Comparison of ENCODE assay signal across 14 cellular contexts in the genomic region with DNA sequence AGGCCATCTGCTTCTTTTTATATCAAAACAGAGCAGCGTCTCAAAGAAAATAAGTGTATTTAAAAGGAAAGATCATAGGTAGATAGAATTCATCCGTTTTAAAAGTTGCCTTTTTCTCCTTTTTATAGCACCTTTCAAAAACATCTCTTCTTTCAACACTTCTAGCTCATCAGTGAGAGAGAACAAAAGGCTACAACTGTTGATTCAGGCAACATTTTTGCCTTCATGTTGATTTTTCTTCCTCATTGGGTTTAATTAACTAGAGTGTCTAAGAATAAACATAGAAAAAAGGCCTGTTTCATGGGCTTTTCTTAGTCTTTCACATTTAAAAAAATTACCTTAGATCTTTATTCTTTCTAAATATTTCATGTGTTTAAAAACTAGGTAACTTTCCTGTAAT. TPM values are rescaled to one million over a fixed set of nuclear protein-coding genes. Genes with fewer than 3 reads are reported as not detected.
A peak's percentile ranks its signal among the peaks of the same experiment; 100 is the strongest.
DNase-seq lines count a peak whose midpoint lies in the region; ATAC-seq, FAIRE-seq and TF ChIP-seq lines count a peak whose summit lies in the region.
"Had no signal": no experiment of that assay in that cellular context is flagged by ENCODE, and none has a peak within 500 bp of the region (broad histone marks: within the 10 kb centered on the region; RNA-seq: fewer than 3 reads in every experiment).

No MANE protein-coding gene starts in this region.

- 40 to 47% methylated on average over 2 of the region's 2 CpGs for WGBS in heart right ventricle, 2 donors

- H3K9ac ChIP-seq in endothelial cell of umbilical vein (replicated peaks; ENCODE audit: extremely low read depth, insufficient read depth, low read length): peak overlapping the region; percentile 85

- H3K9me1 ChIP-seq in endothelial cell of umbilical vein (replicated peaks; ENCODE audit: control insufficient read depth, extremely low read depth, insufficient read depth, low read length): no peaks in the 10 kb centered on the region

- no peaks in the 10 kb centered on the region for H4K20me1 ChIP-seq in endothelial cell of umbilical vein (replicated peaks; ENCODE audit: control insufficient read depth, extremely low read depth, insufficient read depth, low read length)
- H4K20me1 ChIP-seq in osteoblast (ENCODE audit: insufficient read depth, low read length): peaks cover 49% of the 10 kb centered on the region

- no peaks in the 10 kb centered on the region for H3K27me3 ChIP-seq in heart right ventricle
- no peaks in the 10 kb centered on the region for H3K27me3 ChIP-seq in endothelial cell of umbilical vein (ENCODE audit: control insufficient read depth in 2 of 2, insufficient read depth in 2 of 2, low read length in 2 of 2)
- H3K27me3 ChIP-seq in osteoblast (ENCODE audit: insufficient read depth, low read length): no peaks in the 10 kb centered on the region
- H3K27me3 ChIP-seq in uterus: no peaks in the 10 kb centered on the region

- H3K9me3 ChIP-seq in heart right ventricle (no peaks in the 10 kb centered on the region), endothelial cell of umbilical vein (replicated peaks; ENCODE audit: control insufficient read depth, insufficient read depth, low read length) (no peaks in the 10 kb centered on the region), osteoblast (ENCODE audit: low read depth, low read length) (no peaks in the 10 kb centered on the region), uterus (no peaks in the 10 kb centered on the region)

- dilution Hi-C loops in endothelial cell of umbilical vein (cut with MboI; ENCODE audit: extremely low pct_ligation_motif_present, low sequenced_read_pairs): no loop called here

- POLR2A ChIA-PET in endothelial cell of umbilical vein (lab: Charles Lee): no interaction called here

- H3K4me1 ChIP-seq in heart right ventricle: peaks cover 31 to 100% (median 96%) of the 10 kb centered on the region in 9 donors
- H3K4me1 ChIP-seq in endothelial cell of umbilical vein (ENCODE audit: control insufficient read depth, extremely low read depth, insufficient read depth, low read length): peaks cover 42% of the 10 kb centered on the region
- H3K4me1 ChIP-seq in osteoblast (ENCODE audit: insufficient read depth, low read length): peaks cover 57% of the 10 kb centered on the region
- H3K4me1 ChIP-seq in uterus: peaks cover 6 to 13% of the 10 kb centered on the region in 2 donors

- peaks cover 0 to 39% (median 0%) of the 10 kb centered on the region in 9 donors for H3K36me3 ChIP-seq in heart right ventricle
- H3K36me3 ChIP-seq in endothelial cell of umbilical vein (ENCODE audit: control insufficient read depth in 2 of 2, extremely low read depth in 1 of 2, insufficient read depth in 2 of 2, low read length in 2 of 2): peaks cover 3 to 8% of the 10 kb centered on the region in 2 experiments
- H3K36me3 ChIP-seq in osteoblast (ENCODE audit: insufficient read depth, low read length): peaks cover 35% of the 10 kb centered on the region
- no peaks in the 10 kb centered on the region for H3K36me3 ChIP-seq in uterus

- H3K27ac ChIP-seq in heart right ventricle (peak overlapping the region in 9 of 10 donors; percentile 28 to 91 (median 76)), endothelial cell of umbilical vein (ENCODE audit: insufficient read depth, low read depth, low read length) (peak overlapping the region; percentile 97), osteoblast (ENCODE audit: low read depth, low read length) (peak overlapping the region; percentile 72), uterus (peak overlapping the region; percentile 89 to 93)

- TF ChIP-seq POLR2A in endothelial cell of umbilical vein (IDR thresholded peaks at IDR 0.05; ENCODE audit: low read depth, low read length) (no peak), uterus (IDR thresholded peaks at IDR 0.05) (no peak)

- DNase-seq in heart right ventricle (no peak), Right ventricle myocardium superior (no peak), endothelial cell of umbilical vein (ENCODE audit: low read depth, low spot score) (no peak), osteoblast (ENCODE audit: insufficient read length, low spot score, missing footprints) (no peak), uterus (no peak), 8988T (no peak)
- DNase-seq in stimulated activated CD4-positive, alpha-beta T cell treated with anti-CD3 and anti-CD28 coated beads, Interleukin-4, amount 100 ng/mL, for 24 hours: no peak
- DNase-seq: activated effector memory CD4-positive, alpha-beta T cell treated with Interleukin-2 at 50 U/mL for 16 hours; amygdala; cortex of kidney; NCI-H146; NCI-H446 had no signal

- TF ChIP-seq CTCF in heart right ventricle (IDR thresholded peaks at IDR 0.05): no peak
- TF ChIP-seq CTCF in endothelial cell of umbilical vein (IDR thresholded peaks at IDR 0.05; ENCODE audit: extremely low read depth in 1 of 2, insufficient read depth in 1 of 2, low read depth in 1 of 2, low read length in 2 of 2): no peak
- no peak for TF ChIP-seq CTCF in osteoblast (IDR thresholded peaks at IDR 0.05; ENCODE audit: extremely low read depth, low read depth, low read length)
- TF ChIP-seq CTCF in uterus (IDR thresholded peaks at IDR 0.05): no peak

- CTCF ChIA-PET in endothelial cell of umbilical vein (lab: Charles Lee): interaction anchor here (1.4 to 1.5 kb wide), 2 partner anchors 13 to 62 kb away, joined by 3 to 8 read pairs; a partner anchor contains a TSS

- FAIRE-seq in endothelial cell of umbilical vein (lab: Jason Lieb, UNC): no peak
- FAIRE-seq: G401.6 had no signal

- H2AFZ ChIP-seq in endothelial cell of umbilical vein (ENCODE audit: low read depth, low read length) (no peak overlapping the region), osteoblast (ENCODE audit: low read length) (no peak overlapping the region)

- peak overlapping the region; percentile 44 for H3K4me2 ChIP-seq in endothelial cell of umbilical vein (ENCODE audit: insufficient read depth, low read length)
- peak overlapping the region; percentile 63 for H3K4me2 ChIP-seq in osteoblast (ENCODE audit: insufficient read depth, low read length)

- no peak overlapping the region for H3K4me3 ChIP-seq in heart right ventricle
- peak overlapping the region in 1 of 3 experiments; percentile 30 for H3K4me3 ChIP-seq in endothelial cell of umbilical vein (replicated peaks in 1 of 3; ENCODE audit: insufficient read depth in 1 of 3, low read depth in 1 of 3, low read length in 3 of 3)
- no peak overlapping the region for H3K4me3 ChIP-seq in osteoblast (ENCODE audit: insufficient read depth, low read length)
- H3K4me3 ChIP-seq in uterus: no peak overlapping the region

- ATAC-seq in heart right ventricle (no peak), Right ventricle myocardium superior (ENCODE audit: poor library complexity) (no peak), GM19395 (IDR thresholded peaks at IDR 0.05; ENCODE audit: unreplicated experiment) (no peak)

- H3K79me2 ChIP-seq in endothelial cell of umbilical vein (ENCODE audit: control insufficient read depth, insufficient read depth, low read length) (peaks cover 68% of the 10 kb centered on the region), osteoblast (ENCODE audit: insufficient read depth, low read length) (peaks cover 86% of the 10 kb centered on the region)

- intact Hi-C loops in heart right ventricle (cut with DNase I): no loop called here
- intact Hi-C loops in Right ventricle myocardium superior (cut with DNase I): no loop called here
- intact Hi-C loops in endothelial cell of umbilical vein (cut with micrococcal nuclease): loop anchor here (1.0 kb wide), 4 partner anchors 12 to 89 kb away; no protein-coding TSS in a partner anchor
- intact Hi-C loops in uterus (cut with DNase I; ENCODE audit: low total_unique reads): no loop called here

- TSS peak; percentile 66 for BruUV-seq in endothelial cell of umbilical vein (replicated peaks; lab: Mats Ljungman, UMichigan)

TF ChIP-seq in endothelial cell of umbilical vein, 7 proteins besides CTCF, POLR2A, EP300 and RAD21 (continues in another document):
- no peak for TF ChIP-seq MYC (IDR thresholded peaks at IDR 0.05; ENCODE audit: low read depth, low read length)
- no peak for TF ChIP-seq GATA2 (IDR thresholded peaks at IDR 0.05; ENCODE audit: insufficient read depth, insufficient read length, low read depth, low read length)
- no peak for TF ChIP-seq EZH2 (IDR thresholded peaks at IDR 0.05; ENCODE audit: borderline replicate concordance, low read depth, low read length, severe bottlenecking)
- TF ChIP-seq, protein P1, sequence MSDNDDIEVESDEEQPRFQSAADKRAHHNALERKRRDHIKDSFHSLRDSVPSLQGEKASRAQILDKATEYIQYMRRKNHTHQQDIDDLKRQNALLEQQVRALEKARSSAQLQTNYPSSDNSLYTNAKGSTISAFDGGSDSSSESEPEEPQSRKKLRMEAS (IDR thresholded peaks at IDR 0.05; ENCODE audit: insufficient read depth, insufficient read length): no peak
- TF ChIP-seq POLR2AphosphoS5 (IDR thresholded peaks at IDR 0.05; ENCODE audit: insufficient read depth, low read depth, low read length): no peak

RNA-seq across cellular contexts. Expression of a gene that starts 13.6 kb away (rescaled TPM):
- 100 to 1,000 TPM in 7 of 10 donors, 10 to 100 TPM in 3; 81.7 to 301 (median 128) TPM for total RNA-seq in heart right ventricle
- polyA plus RNA-seq in heart right ventricle: 100 to 1,000 TPM; 111 to 265 TPM
- total RNA-seq in Right ventricle myocardium superior: 91.2 TPM
- total RNA-seq in endothelial cell of umbilical vein: 792 and 935 TPM in 2 replicates
- polyA plus RNA-seq in endothelial cell of umbilical vein: 940 and 1,366 TPM in 2 replicates
- polyA plus RNA-seq in endothelial cell of umbilical vein (2011; cell fraction: cytosol; rRNA removed): 563 and 570 TPM in 2 replicates
- polyA plus RNA-seq in endothelial cell of umbilical vein (2011; cell fraction: nucleus; rRNA removed): 716 and 1,073 TPM in 2 replicates
- 398 and 736 TPM in 2 replicates for polyA plus RNA-seq in endothelial cell of umbilical vein (2012)
- 769 and 809 TPM in 2 replicates for polyA minus RNA-seq in endothelial cell of umbilical vein
- polyA minus RNA-seq in endothelial cell of umbilical vein (2011; cell fraction: cytosol; rRNA and poly(A)+ RNA removed): 4.8 TPM
- 669 and 809 TPM in 2 replicates for polyA minus RNA-seq in endothelial cell of umbilical vein (2011; cell fraction: nucleus; rRNA and poly(A)+ RNA removed)
- total RNA-seq in osteoblast: 267 and 291 TPM in 2 replicates
- 100 to 1,000 TPM; 157 to 606 (median 284) TPM for total RNA-seq in uterus

RNA-seq across cellular contexts. Expression of a gene that starts 13.7 kb away (rescaled TPM):
- total RNA-seq in heart right ventricle: 100 to 1,000 TPM in 7 of 10 donors, 10 to 100 TPM in 3; 96.3 to 342 (median 147) TPM
- 100 to 1,000 TPM in 1 of 2 donors, 10 to 100 TPM in 1; 83.3 to 234 TPM for polyA plus RNA-seq in heart right ventricle
- total RNA-seq in Right ventricle myocardium superior: 107 TPM
- total RNA-seq in endothelial cell of umbilical vein: 1,119 and 1,341 TPM in 2 replicates
- 379 and 384 TPM in 2 replicates for polyA plus RNA-seq in endothelial cell of umbilical vein
- polyA plus RNA-seq in endothelial cell of umbilical vein (2011; cell fraction: cytosol; rRNA removed): 305 and 353 TPM in 2 replicates
- polyA plus RNA-seq in endothelial cell of umbilical vein (2011; cell fraction: nucleus; rRNA removed): 509 and 510 TPM in 2 replicates
- 493 and 639 TPM in 2 replicates for polyA plus RNA-seq in endothelial cell of umbilical vein (2012)
- 611 and 680 TPM in 2 replicates for polyA minus RNA-seq in endothelial cell of umbilical vein
- polyA minus RNA-seq in endothelial cell of umbilical vein (2011; cell fraction: cytosol; rRNA and poly(A)+ RNA removed): 2.3 TPM
- 490 and 493 TPM in 2 replicates for polyA minus RNA-seq in endothelial cell of umbilical vein (2011; cell fraction: nucleus; rRNA and poly(A)+ RNA removed)
- total RNA-seq in osteoblast: 412 and 433 TPM in 2 replicates
- total RNA-seq in uterus: 100 to 1,000 TPM; 164 to 737 (median 209) TPM
